Comparison of ENCODE assay signal across 8 cellular contexts in genomic region chr5:149580808-149581191, GRCh38. TPM values are rescaled to one million over a fixed set of nuclear protein-coding genes. Genes with fewer than 3 reads are reported as not detected.
DNase-seq lines count a peak whose midpoint lies in the region; ATAC-seq and TF ChIP-seq lines count a peak whose summit lies in the region.

No MANE protein-coding gene starts in this region.

- H3K4me3 Mint-ChIP-seq in natural killer cell treated with Interleukin-12 subunit alpha and Interleukin-12 subunit beta and Interleukin-15 and Interleukin-18, amount 100 ng/mL, for 72 hours = peak overlapping the region; percentile 60

- no peak for TF ChIP-seq CTCF in AG10803 (conservative IDR thresholded peaks at IDR 0.05; ENCODE audit: low read length)
- TF ChIP-seq CTCF in Peyer's patch (IDR thresholded peaks at IDR 0.05) = no peak
- TF ChIP-seq CTCF in epithelial cell of esophagus (IDR thresholded peaks at IDR 0.05; ENCODE audit: insufficient read depth, low read depth, low read length, missing control alignments) = no peak

- no peak overlapping the region for H3K27ac Mint-ChIP-seq in natural killer cell treated with Interleukin-12 subunit alpha and Interleukin-12 subunit beta and Interleukin-15 and Interleukin-18, amount 100 ng/mL, for 72 hours

- no peaks in the 10 kb centered on the region for H3K36me3 Mint-ChIP-seq in natural killer cell treated with Interleukin-12 subunit alpha and Interleukin-12 subunit beta and Interleukin-15 and Interleukin-18, amount 100 ng/mL, for 72 hours

- peaks cover 0 to 6% of the 10 kb centered on the region in 2 donors for H3K4me1 Mint-ChIP-seq in natural killer cell treated with Interleukin-12 subunit alpha and Interleukin-12 subunit beta and Interleukin-15 and Interleukin-18, amount 100 ng/mL, for 72 hours (ENCODE audit: low read depth in 2 of 2)

- H3K4me1 ChIP-seq in Peyer's patch = peaks cover 0 to 23% (median 5%) of the 10 kb centered on the region in 4 donors

- DNase-seq in AG10803 (ENCODE audit: low read depth) (no peak), Peyer's patch (no peak), epithelial cell of esophagus (ENCODE audit: low read depth) (no peak), kidney glomerular epithelial cell (lab: John Stamatoyannopoulos, UW) (no peak), cerebellar cortex (ENCODE audit: low spot score) (no peak), T1000 (lab: John Stamatoyannopoulos, UW) (no peak)
- DNase-seq in natural killer cell treated with Interleukin-12 subunit alpha and Interleukin-12 subunit beta and Interleukin-15 and Interleukin-18, amount 100 ng/mL, for 72 hours (ENCODE audit: low spot score) = no peak

- no peak for TF ChIP-seq POLR2A in Peyer's patch (IDR thresholded peaks at IDR 0.05)

- H3K27me3 Mint-ChIP-seq in natural killer cell treated with Interleukin-12 subunit alpha and Interleukin-12 subunit beta and Interleukin-15 and Interleukin-18, amount 100 ng/mL, for 72 hours = peaks cover 9 to 10% of the 10 kb centered on the region in 2 donors

- H3K9me3 Mint-ChIP-seq in natural killer cell treated with Interleukin-12 subunit alpha and Interleukin-12 subunit beta and Interleukin-15 and Interleukin-18, amount 100 ng/mL, for 72 hours = no peaks in the 10 kb centered on the region

- no peaks in the 10 kb centered on the region for H3K36me3 ChIP-seq in Peyer's patch

- H3K27me3 ChIP-seq in Peyer's patch = no peaks in the 10 kb centered on the region

- H3K4me3 ChIP-seq in AG10803 (ENCODE audit: low read length) (peak overlapping the region; percentile 58), Peyer's patch (peak overlapping the region; percentile 49 to 82 (median 58)), epithelial cell of esophagus (ENCODE audit: low read length) (peak overlapping the region; percentile 72)

- peak in 1 of 2 donors; percentile 9 for ATAC-seq in natural killer cell treated with Interleukin-12 subunit alpha and Interleukin-12 subunit beta and Interleukin-15 and Interleukin-18, amount 100 ng/mL, for 72 hours
- no peak for ATAC-seq in HG02759 (IDR thresholded peaks at IDR 0.05; ENCODE audit: unreplicated experiment)

- H3K27ac ChIP-seq in Peyer's patch = peak overlapping the region; percentile 8 to 94 (median 84)

- no peaks in the 10 kb centered on the region for H3K9me3 ChIP-seq in Peyer's patch

RNA-seq across cellular contexts. Expression of gene ARHGEF37, which starts 0.5 kb away (rescaled TPM):
- 10 to 100 TPM; 10.2 to 21.4 (median 15.3) TPM for total RNA-seq in Peyer's patch
- total RNA-seq in natural killer cell treated with Interleukin-12 subunit alpha and Interleukin-12 subunit beta and Interleukin-15 and Interleukin-18, amount 100 ng/mL, for 72 hours = under 1 TPM in 1 of 2 donors, not detected in 1; 0.67 TPM

RNA-seq across cellular contexts. Expression of gene CSNK1A1, which starts 29.6 kb away (rescaled TPM):
- 100 to 1,000 TPM; 185 to 253 (median 207) TPM for total RNA-seq in Peyer's patch
- 100 to 1,000 TPM; 173 to 237 TPM for total RNA-seq in natural killer cell treated with Interleukin-12 subunit alpha and Interleukin-12 subunit beta and Interleukin-15 and Interleukin-18, amount 100 ng/mL, for 72 hours

Comparison
In these comparisons a context has a peak if more than half of its experiments do, and no peak if none do; other contexts are left out.
1. RNA of gene ARHGEF37, which starts 0.5 kb away (total RNA-seq): 10.2 to 21.4 TPM in Peyer's patch; 0.67 TPM in natural killer cell treated with Interleukin-12 subunit alpha and Interleukin-12 subunit beta and Interleukin-15 and Interleukin-18, amount 100 ng/mL, for 72 hours; every median in the first group is over 4 times any median in the second.
2. Peak in every context shown above with its lines, with median percentiles within 50 percentile points of each other: H3K4me3 ChIP-seq.